In the genomic region with DNA sequence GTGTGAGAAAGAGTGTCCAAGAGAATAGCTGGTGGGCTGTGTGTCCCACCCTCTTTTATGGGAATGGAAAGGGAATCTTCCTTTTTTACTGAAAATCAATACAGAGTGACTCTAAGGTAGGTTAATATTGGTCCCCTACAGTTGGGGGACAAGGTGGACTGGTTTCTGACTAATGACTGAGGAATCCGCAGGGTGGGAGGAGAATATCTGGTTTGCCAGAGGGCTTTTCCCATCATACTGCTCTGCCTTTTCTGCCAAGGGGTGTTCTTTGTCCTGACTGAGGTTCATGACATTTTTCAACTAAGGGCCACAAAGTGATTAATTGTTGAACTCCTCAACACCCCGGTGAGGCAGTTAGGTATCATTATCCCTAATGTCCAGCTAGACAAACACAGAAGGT, we compare ENCODE assay signal across 1 cellular context.
A peak's percentile ranks its signal among the peaks of the same experiment; 100 is the strongest.
TF ChIP-seq lines count a peak whose summit lies in the region.

No MANE protein-coding gene starts in this region.

TF ChIP-seq in HCT116, 20 proteins besides CTCF, POLR2A, EP300 and RAD21 (continued from another document):
- TF ChIP-seq EZH2phosphoT487 (IDR thresholded peaks at IDR 0.05; ENCODE audit: borderline replicate concordance) = no peak
- TF ChIP-seq, protein P1, sequence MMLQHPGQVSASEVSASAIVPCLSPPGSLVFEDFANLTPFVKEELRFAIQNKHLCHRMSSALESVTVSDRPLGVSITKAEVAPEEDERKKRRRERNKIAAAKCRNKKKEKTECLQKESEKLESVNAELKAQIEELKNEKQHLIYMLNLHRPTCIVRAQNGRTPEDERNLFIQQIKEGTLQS (IDR thresholded peaks at IDR 0.05) = peak; percentile 15; the same call in 1 of the 2 replicates
- TF ChIP-seq CBX3 (IDR thresholded peaks at IDR 0.05; ENCODE audit: low read depth) = peak; percentile 72
- TF ChIP-seq, protein P2, sequence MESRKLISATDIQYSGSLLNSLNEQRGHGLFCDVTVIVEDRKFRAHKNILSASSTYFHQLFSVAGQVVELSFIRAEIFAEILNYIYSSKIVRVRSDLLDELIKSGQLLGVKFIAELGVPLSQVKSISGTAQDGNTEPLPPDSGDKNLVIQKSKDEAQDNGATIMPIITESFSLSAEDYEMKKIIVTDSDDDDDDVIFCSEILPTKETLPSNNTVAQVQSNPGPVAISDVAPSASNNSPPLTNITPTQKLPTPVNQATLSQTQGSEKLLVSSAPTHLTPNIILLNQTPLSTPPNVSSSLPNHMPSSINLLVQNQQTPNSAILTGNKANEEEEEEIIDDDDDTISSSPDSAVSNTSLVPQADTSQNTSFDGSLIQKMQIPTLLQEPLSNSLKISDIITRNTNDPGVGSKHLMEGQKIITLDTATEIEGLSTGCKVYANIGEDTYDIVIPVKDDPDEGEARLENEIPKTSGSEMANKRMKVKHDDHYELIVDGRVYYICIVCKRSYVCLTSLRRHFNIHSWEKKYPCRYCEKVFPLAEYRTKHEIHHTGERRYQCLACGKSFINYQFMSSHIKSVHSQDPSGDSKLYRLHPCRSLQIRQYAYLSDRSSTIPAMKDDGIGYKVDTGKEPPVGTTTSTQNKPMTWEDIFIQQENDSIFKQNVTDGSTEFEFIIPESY (IDR thresholded peaks at IDR 0.05; ENCODE audit: extremely low read depth, insufficient replicate concordance, low read length) = no peak
- TF ChIP-seq, protein P3, sequence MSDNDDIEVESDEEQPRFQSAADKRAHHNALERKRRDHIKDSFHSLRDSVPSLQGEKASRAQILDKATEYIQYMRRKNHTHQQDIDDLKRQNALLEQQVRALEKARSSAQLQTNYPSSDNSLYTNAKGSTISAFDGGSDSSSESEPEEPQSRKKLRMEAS (IDR thresholded peaks at IDR 0.05) = 0 out of 2 replicates have a peak, but pooled peaks have one; percentile 30
- TF ChIP-seq EGR1 (IDR thresholded peaks at IDR 0.05; ENCODE audit: low read depth) = 0 out of 2 replicates have a peak, but pooled peaks have one; percentile 19
- TF ChIP-seq SRF (IDR thresholded peaks at IDR 0.05; ENCODE audit: low read depth) = 0 out of 2 replicates have a peak, but pooled peaks have one; percentile 19
- TF ChIP-seq JUND (IDR thresholded peaks at IDR 0.05) = peak; percentile 85
- peak; percentile 79 for TF ChIP-seq FOSL1 (IDR thresholded peaks at IDR 0.05; ENCODE audit: low read depth)
- TF ChIP-seq ELF1 (IDR thresholded peaks at IDR 0.05; ENCODE audit: borderline replicate concordance, low read depth) = no peak
